In the genomic region with DNA sequence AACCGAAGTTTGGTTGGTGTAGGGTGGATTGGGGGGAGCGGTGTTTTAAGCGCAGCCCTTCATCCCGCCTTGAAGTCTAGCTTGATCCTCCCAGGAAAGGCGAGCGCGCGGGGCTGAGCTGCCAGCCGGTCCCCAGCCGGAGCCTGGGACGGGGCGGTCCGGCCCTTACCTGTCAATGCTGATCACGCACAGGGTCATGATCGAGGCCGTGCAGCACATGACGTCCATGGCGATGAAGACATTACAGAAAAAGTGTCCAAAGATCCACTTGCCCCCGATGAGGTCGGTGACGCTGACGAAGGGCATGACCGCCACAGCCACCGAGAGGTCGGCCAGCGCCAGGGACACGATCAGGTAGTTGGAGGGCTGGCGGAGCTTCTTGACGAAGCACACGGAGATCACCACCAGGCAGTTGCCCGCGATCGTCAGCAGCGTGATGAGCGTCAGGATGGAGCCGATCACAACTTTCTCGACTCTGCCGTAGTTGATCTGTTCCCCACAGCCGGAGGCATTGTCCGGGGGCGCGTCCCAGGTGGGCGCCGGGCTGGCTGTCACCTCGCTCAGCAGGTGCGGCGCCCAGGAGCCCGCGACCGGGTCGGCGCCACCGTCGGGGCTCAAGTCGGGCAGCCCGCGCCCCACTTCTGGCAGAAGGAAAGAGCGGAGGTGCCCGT, we compare ENCODE assay signal across 8 cellular contexts.
A peak's percentile ranks its signal among the peaks of the same experiment; 100 is the strongest.
DNase-seq lines count a peak whose midpoint lies in the region; ATAC-seq and TF ChIP-seq lines count a peak whose summit lies in the region.

No MANE protein-coding gene starts in this region.

- in situ Hi-C loops in GM13976 (cut with MboI; ENCODE audit: low sequenced_read_pairs, unreplicated experiment) = loop anchor here (25.0 kb wide), 1 partner anchor 1070 kb away; no protein-coding TSS in a partner anchor

- H3K4me3 ChIP-seq in AG04449 (ENCODE audit: low read depth, low read length) (peak overlapping the region; percentile 63), foreskin fibroblast (ENCODE audit: low read depth in 1 of 2, low read length in 2 of 2) (peak overlapping the region; percentile 47 to 54)

- CTCF ChIA-PET in AG04449 (lab: Yijun Ruan, JAX) = interaction anchor here (0.8 to 16.7 kb wide), 8 partner anchors 9 to 443 kb away, joined by 3 to 532 read pairs (median 6); a partner anchor contains a TSS

- no peak for DNase-seq in AG04449 (ENCODE audit: low read depth, low spot score)
- DNase-seq in activated CD4-positive, CD25-positive, alpha-beta regulatory T cell treated with anti-CD3 and anti-CD28 coated beads, Interleukin-2, amount 50 U/mL, for 72 hours = peak; percentile 32
- DNase-seq in foreskin fibroblast = peak in 1 of 2 donors; percentile 45
- DNase-seq in retina = peak; percentile 74
- DNase-seq in NCI-H1436 (lab: John Stamatoyannopoulos, UW) = no peak
- DNase-seq in GM13976 (ENCODE audit: low spot score) = no peak

- ATAC-seq in GM21723 (IDR thresholded peaks at IDR 0.05; ENCODE audit: unreplicated experiment) = peak; percentile 19
- ATAC-seq in HG02623 (IDR thresholded peaks at IDR 0.05; ENCODE audit: unreplicated experiment) = no peak

- TF ChIP-seq CTCF in AG04449 (IDR thresholded peaks at IDR 0.05; ENCODE audit: insufficient read depth, low read length, missing control alignments) (no peak), foreskin fibroblast (IDR thresholded peaks at IDR 0.05; ENCODE audit: low read depth, low read length) (no peak), GM13976 (IDR thresholded peaks at IDR 0.05; ENCODE audit: borderline replicate concordance, control extremely low read depth, extremely low read depth, insufficient read depth, missing control alignments) (no peak)

- POLR2A ChIA-PET in AG04449 (lab: Yijun Ruan, JAX) = no interaction called here

Comparison
In these comparisons a context has a peak if more than half of its experiments do, and no peak if none do; other contexts are left out.
1. DNase-seq: peak in activated CD4-positive, CD25-positive, alpha-beta regulatory T cell treated with anti-CD3 and anti-CD28 coated beads, Interleukin-2, amount 50 U/mL, for 72 hours (single experiment) and retina (single experiment); none in AG04449 (single experiment), NCI-H1436 (single experiment) and GM13976 (single experiment).